Comparison of ENCODE assay signal across 12 cellular contexts in genomic region chr2:27041708-27042107, GRCh38. TPM values are rescaled to one million over a fixed set of nuclear protein-coding genes. Genes with fewer than 3 reads are reported as not detected.
DNase-seq lines count a peak whose midpoint lies in the region; ATAC-seq and TF ChIP-seq lines count a peak whose summit lies in the region.
"Had no signal": no experiment of that assay in that cellular context is flagged by ENCODE, and none has a peak within 500 bp of the region (broad histone marks: within the 10 kb centered on the region; RNA-seq: fewer than 3 reads in every experiment).

No MANE protein-coding gene starts in this region.

- H3K4me3 ChIP-seq in BLaER1 (no peak overlapping the region), Karpas-422 (ENCODE audit: low read length) (peak overlapping the region; percentile 1; the same call in 1 of the 2 replicates), left lung (no peak overlapping the region)
- H3K4me3 ChIP-seq: SK-N-MC had no signal

- CTCF ChIA-PET in T-cell (lab: Charles Lee): no interaction called here

- peak; percentile 59 for DNase-seq in Karpas-422
- DNase-seq in memory B cell (ENCODE audit: low spot score in 2 of 2): peak in 1 of 2 donors; percentile 39
- DNase-seq in SW480 (ENCODE audit: low spot score): no peak
- no peak for DNase-seq in T-cell
- no peak for DNase-seq in left lung
- DNase-seq: C1 segment of cervical spinal cord, kidney, NCI-H526 treated with DMSO at 0.1 percent for 48 hours had no signal

- H3K4me1 Mint-ChIP-seq in memory B cell (peaks cover 21% of the 10 kb centered on the region), T-cell (peaks cover 0 to 5% (median 0%) of the 10 kb centered on the region in 3 donors)

- H3K27me3 ChIP-seq in BLaER1 (no peaks in the 10 kb centered on the region), Karpas-422 (ENCODE audit: low read length) (no peaks in the 10 kb centered on the region), left lung (no peaks in the 10 kb centered on the region)

- H3K9ac ChIP-seq in BLaER1 (0 out of 2 replicates have a peak overlapping the region, but pooled peaks have one; percentile 23), Karpas-422 (ENCODE audit: low read length) (peak overlapping the region; percentile 41)

- intact Hi-C loops in left lung (cut with DNase I): no loop called here

- H3K4me3 Mint-ChIP-seq in memory B cell (peak overlapping the region; percentile 79), T-cell (peak overlapping the region in 1 of 3 donors; percentile 6)

- H3K36me3 Mint-ChIP-seq in memory B cell (peaks cover 19% of the 10 kb centered on the region), T-cell (peaks cover 29% of the 10 kb centered on the region)

- H2AFZ ChIP-seq in Karpas-422 (ENCODE audit: low read length): no peak overlapping the region

- POLR2A ChIA-PET in T-cell (lab: Charles Lee): no interaction called here

- peak overlapping the region; percentile 100 for H3K27ac Mint-ChIP-seq in memory B cell
- peak overlapping the region in 1 of 2 donors; percentile 13 for H3K27ac Mint-ChIP-seq in T-cell

- H3K4me1 ChIP-seq in BLaER1: peaks cover 29% of the 10 kb centered on the region
- H3K4me1 ChIP-seq in Karpas-422 (ENCODE audit: low read length): peaks cover 45% of the 10 kb centered on the region
- H3K4me1 ChIP-seq in left lung: no peaks in the 10 kb centered on the region

- 0 out of 2 replicates have a peak, but pooled peaks cover 8% of the 10 kb centered on the region for H4K20me1 ChIP-seq in BLaER1
- no peaks in the 10 kb centered on the region for H4K20me1 ChIP-seq in Karpas-422 (ENCODE audit: insufficient read depth, low read depth, low read length)

- ATAC-seq in GM19351 (IDR thresholded peaks at IDR 0.05; ENCODE audit: unreplicated experiment) (peak; percentile 28), memory B cell (ENCODE audit: low read depth) (peak; percentile 42), GM19467 (IDR thresholded peaks at IDR 0.05; ENCODE audit: unreplicated experiment) (no peak), T-cell (replicated peaks in 1 of 4) (no peak), left lung (no peak)

- H3K27ac ChIP-seq in BLaER1 (no peak overlapping the region), Karpas-422 (ENCODE audit: low read length) (peak overlapping the region; percentile 86), left lung (no peak overlapping the region)
- H3K27ac ChIP-seq: SK-N-MC had no signal

- H3K9me3 ChIP-seq in BLaER1 (no peaks in the 10 kb centered on the region), Karpas-422 (ENCODE audit: low read length) (no peaks in the 10 kb centered on the region), left lung (no peaks in the 10 kb centered on the region)

- H3K4me2 ChIP-seq in BLaER1: peak overlapping the region; percentile 35; the same call in 1 of the 2 replicates
- peak overlapping the region; percentile 55 for H3K4me2 ChIP-seq in Karpas-422 (ENCODE audit: low read depth, low read length, poor library complexity, severe bottlenecking)

- H3K27me3 Mint-ChIP-seq in memory B cell (no peaks in the 10 kb centered on the region), T-cell (no peaks in the 10 kb centered on the region)

- no peak for TF ChIP-seq CTCF in left lung (IDR thresholded peaks at IDR 0.05)

- H3K36me3 ChIP-seq in BLaER1: peaks cover 66% of the 10 kb centered on the region
- H3K36me3 ChIP-seq in Karpas-422 (ENCODE audit: insufficient read depth, low read length): peaks cover 23% of the 10 kb centered on the region; the same call in 1 of the 2 replicates
- H3K36me3 ChIP-seq in left lung: peaks cover 5 to 67% of the 10 kb centered on the region in 2 donors

- H3K79me2 ChIP-seq in Karpas-422 (ENCODE audit: low read length): no peaks in the 10 kb centered on the region

- no peaks in the 10 kb centered on the region for H3K9me2 ChIP-seq in Karpas-422 (replicated peaks; ENCODE audit: insufficient read depth, low read length)

- H3K9me3 Mint-ChIP-seq in memory B cell (no peaks in the 10 kb centered on the region), T-cell (no peaks in the 10 kb centered on the region)

RNA-seq across cellular contexts. Expression of gene TMEM214, which starts 8.9 kb away (rescaled TPM):
- total RNA-seq in Karpas-422 (2014; rRNA removed; shearing (Covaris generic); ENCODE audit: low replicate concordance): 20.8 and 31.8 TPM in 2 replicates
- 10 to 100 TPM; 37.6 to 84.5 (median 71.6) TPM for total RNA-seq in T-cell
- 100 to 1,000 TPM in 1 of 2 donors, 10 to 100 TPM in 1; 84.6 to 105 TPM for total RNA-seq in left lung

RNA-seq across cellular contexts. Expression of gene AGBL5, which starts 9.8 kb away (rescaled TPM):
- 30.0 and 35.7 TPM in 2 replicates for total RNA-seq in Karpas-422 (2014; rRNA removed; shearing (Covaris generic); ENCODE audit: low replicate concordance)
- 10 to 100 TPM in 3 of 5 donors, 1 to 10 TPM in 2; 9.5 to 13.3 (median 11.2) TPM for total RNA-seq in T-cell
- total RNA-seq in left lung: 10 to 100 TPM; 12.0 to 20.6 TPM

RNA-seq across cellular contexts. Expression of gene OST4, which starts 29.7 kb away (rescaled TPM):
- total RNA-seq in Karpas-422 (2014; rRNA removed; shearing (Covaris generic); ENCODE audit: low replicate concordance): 201 and 402 TPM in 2 replicates
- total RNA-seq in T-cell: 100 to 1,000 TPM; 217 to 292 (median 236) TPM
- 100 to 1,000 TPM; 294 to 407 TPM for total RNA-seq in left lung

RNA-seq across cellular contexts. Expression of gene EMILIN1, which starts 36.7 kb away (rescaled TPM):
- 0.47 TPM in 1 of 2 replicates, not detected in the other for total RNA-seq in Karpas-422 (2014; rRNA removed; shearing (Covaris generic); ENCODE audit: low replicate concordance)
- total RNA-seq in T-cell (1 to 10 TPM in 1 of 5 donors, under 1 TPM in 4; 0.28 to 1.1 (median 0.85) TPM), left lung (100 to 1,000 TPM; 151 to 161 TPM)

RNA-seq across cellular contexts. Expression of gene KHK, which starts 44.9 kb away (rescaled TPM):
- 3.5 and 4.1 TPM in 2 replicates for total RNA-seq in Karpas-422 (2014; rRNA removed; shearing (Covaris generic); ENCODE audit: low replicate concordance)
- total RNA-seq in T-cell (1 to 10 TPM; 3.7 to 9.1 (median 6.7) TPM), left lung (10 to 100 TPM in 1 of 2 donors, 1 to 10 TPM in 1; 4.6 to 11.5 TPM)

Comparison
In these comparisons a context has a peak if more than half of its experiments do, and no peak if none do; other contexts are left out.
1. ATAC-seq: peak in GM19351 (single experiment) and memory B cell (single experiment); none in GM19467 (single experiment), T-cell (0 of 4) and left lung (single experiment).